In the genomic region with DNA sequence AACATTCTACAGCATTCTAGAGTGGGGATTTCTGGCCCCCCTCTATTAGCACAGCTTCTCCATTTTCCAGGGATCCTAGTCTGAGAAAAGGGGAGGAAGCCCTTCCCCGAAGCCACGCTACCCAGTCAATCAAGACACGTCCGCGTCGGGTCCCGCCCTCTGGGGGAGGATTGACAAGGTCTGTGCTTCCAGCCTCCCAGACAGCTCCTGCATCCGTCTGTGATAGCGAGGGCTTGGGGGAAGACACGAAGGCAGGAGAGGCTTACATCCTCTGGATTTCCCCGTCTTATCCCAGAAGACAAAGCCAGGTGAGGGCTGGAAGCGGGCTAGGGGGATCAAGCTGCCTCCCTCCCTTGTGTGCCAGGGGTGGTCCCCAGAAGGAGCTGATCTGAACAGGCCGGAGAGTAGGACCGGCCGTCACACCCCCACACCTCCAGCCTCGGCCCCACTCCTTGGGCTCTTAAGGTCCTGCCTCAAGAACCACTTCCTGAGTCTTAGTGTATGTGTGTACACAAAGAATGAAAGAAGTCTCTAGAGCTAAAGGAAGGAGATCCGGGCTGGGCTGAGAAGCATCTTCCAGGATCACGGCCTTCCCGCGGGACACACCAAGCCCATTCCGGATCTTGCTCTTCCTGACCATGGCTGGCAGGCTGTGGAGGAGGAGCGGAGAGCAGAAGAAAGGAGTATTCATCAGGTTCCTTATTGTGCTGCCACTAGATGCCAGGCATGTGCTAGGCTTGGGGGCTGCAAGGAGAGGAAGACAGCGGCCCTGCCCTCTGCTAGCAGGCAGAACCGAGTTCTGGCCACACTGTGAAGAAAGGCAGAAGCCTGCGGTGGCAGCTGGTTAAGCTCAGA, we compare ENCODE assay signal across 8 cellular contexts. TPM values are rescaled to one million over a fixed set of nuclear protein-coding genes. Genes with fewer than 3 reads are reported as not detected.
DNase-seq lines count a peak whose midpoint lies in the region; ATAC-seq and TF ChIP-seq lines count a peak whose summit lies in the region.

No MANE protein-coding gene starts in this region.

- H2AFZ ChIP-seq in GM23338, result peak overlapping the region; percentile 21; the same call in 1 of the 2 replicates

- H3F3A ChIP-seq in GM23338 (replicated peaks; ENCODE audit: low read depth), result peaks cover 13% of the 10 kb centered on the region; the same call in 1 of the 2 replicates

- H3K4me1 ChIP-seq in GM23338 (ENCODE audit: insufficient read depth), result peaks cover 28% of the 10 kb centered on the region
- peaks cover 36 to 42% of the 10 kb centered on the region in 2 experiments for H3K4me1 ChIP-seq in neutrophil (ENCODE audit: control insufficient read depth in 1 of 2, insufficient read depth in 1 of 2, low read depth in 1 of 2, low read length in 1 of 2)

- no peaks in the 10 kb centered on the region for H3K9me3 ChIP-seq in neutrophil

- no peaks in the 10 kb centered on the region for H3K9me2 ChIP-seq in GM23338 (ENCODE audit: insufficient read depth)

- H3K4me3 Mint-ChIP-seq in GM23338, result peak overlapping the region; percentile 86

- 0 out of 2 replicates have a peak, but pooled peaks cover 5% of the 10 kb centered on the region for H4K20me1 ChIP-seq in GM23338 (replicated peaks; ENCODE audit: insufficient read depth)

- TF ChIP-seq CTCF in GM23338 (conservative IDR thresholded peaks at IDR 0.05; ENCODE audit: low read depth in 2 of 2), result peak in 1 of 2 experiments; percentile 50; a peak in 2 of 4 replicates
- no peak for TF ChIP-seq CTCF in neutrophil (IDR thresholded peaks at IDR 0.05)

- H3K27me3 Mint-ChIP-seq in GM23338 (ENCODE audit: insufficient read depth, low read depth, poor library complexity), result peaks cover 14% of the 10 kb centered on the region

- no peaks in the 10 kb centered on the region for H3K9me3 Mint-ChIP-seq in GM23338
- H3K9me3 Mint-ChIP-seq in activated naive CD4-positive, alpha-beta T cell treated with anti-CD3 and anti-CD28 coated beads, Interleukin-2, amount 50 U/mL, for 72 hours, result no peaks in the 10 kb centered on the region

- H3K4me3 ChIP-seq in GM23338 (peak overlapping the region; percentile 97), neutrophil (ENCODE audit: low read depth in 1 of 2, low read length in 1 of 2) (peak overlapping the region; percentile 69 to 88)

- H3K79me2 ChIP-seq in GM23338 (replicated peaks; ENCODE audit: insufficient read depth), result peaks cover 14% of the 10 kb centered on the region

- H3K36me3 Mint-ChIP-seq in GM23338 (ENCODE audit: low read depth), result peaks cover 26% of the 10 kb centered on the region
- peaks cover 0 to 9% of the 10 kb centered on the region in 2 donors for H3K36me3 Mint-ChIP-seq in activated naive CD4-positive, alpha-beta T cell treated with anti-CD3 and anti-CD28 coated beads, Interleukin-2, amount 50 U/mL, for 72 hours

- peak; percentile 75 for ATAC-seq in GM23338
- ATAC-seq in activated naive CD4-positive, alpha-beta T cell treated with anti-CD3 and anti-CD28 coated beads, Interleukin-2, amount 50 U/mL, for 72 hours, result peak; percentile 69 to 75

- H3K27me3 ChIP-seq in GM23338 (ENCODE audit: insufficient read depth), result no peaks in the 10 kb centered on the region
- no peaks in the 10 kb centered on the region for H3K27me3 ChIP-seq in neutrophil

- DNase-seq in GDM1 (lab: John Stamatoyannopoulos, UW), result peak; percentile 70
- peak; percentile 96 for DNase-seq in GM23338 (ENCODE audit: low spot score)
- peak; percentile 97 for DNase-seq in LHCN-M2 (ENCODE audit: low read depth)
- DNase-seq in RPMI8226, result peak; percentile 69
- peak; percentile 63 to 81 for DNase-seq in activated naive CD4-positive, alpha-beta T cell treated with anti-CD3 and anti-CD28 coated beads, Interleukin-2, amount 50 U/mL, for 72 hours (ENCODE audit: low spot score in 2 of 2)
- DNase-seq in glomerular visceral epithelial cell (ENCODE audit: extremely low spot score), result peak; percentile 89
- peak; percentile 95 for DNase-seq in ureter (ENCODE audit: low spot score)

- peak overlapping the region; percentile 82 for H3K27ac Mint-ChIP-seq in GM23338
- H3K27ac Mint-ChIP-seq in activated naive CD4-positive, alpha-beta T cell treated with anti-CD3 and anti-CD28 coated beads, Interleukin-2, amount 50 U/mL, for 72 hours, result peak overlapping the region; percentile 79 to 93

- peak overlapping the region; percentile 98 for H3K4me2 ChIP-seq in GM23338

- H3K27ac ChIP-seq in GM23338 (ENCODE audit: low read depth), result peak overlapping the region; percentile 97
- H3K27ac ChIP-seq in neutrophil, result peak overlapping the region; percentile 95

- H3K4me1 Mint-ChIP-seq in GM23338, result peaks cover 37% of the 10 kb centered on the region

- H3K36me3 ChIP-seq in GM23338 (ENCODE audit: insufficient read depth), result peaks cover 8% of the 10 kb centered on the region; the same call in 1 of the 2 replicates
- H3K36me3 ChIP-seq in neutrophil, result peaks cover 25% of the 10 kb centered on the region

TF ChIP-seq in GM23338, 12 proteins besides CTCF, POLR2A, EP300 and RAD21 (continues in another document):
- TF ChIP-seq STAT1 (IDR thresholded peaks at IDR 0.05; ENCODE audit: unreplicated experiment) (no peak), POLR2AphosphoS5 (IDR thresholded peaks at IDR 0.05; ENCODE audit: low read depth) (peak; percentile 69; the same call in 1 of the 2 replicates)

RNA-seq across cellular contexts. Expression of a gene that starts 1.0 kb away (rescaled TPM):
- 294 and 307 TPM in 2 replicates for total RNA-seq in GM23338 (2014; rRNA removed; shearing (Covaris generic))
- 670 and 685 TPM in 2 replicates for polyA plus RNA-seq in GM23338 (2016; fragmentation: Nextera tagmentation; extraction: Ambion mirVana)
- 2,065 and 2,281 TPM in 2 replicates for total RNA-seq in LHCN-M2 (2014; rRNA removed)
- 3,617 TPM for polyA plus RNA-seq in LHCN-M2 (2012)
- total RNA-seq in activated naive CD4-positive, alpha-beta T cell treated with anti-CD3 and anti-CD28 coated beads, Interleukin-2, amount 50 U/mL, for 72 hours, result 100 to 1,000 TPM; 129 to 180 TPM
- total RNA-seq in ureter, result 905 TPM

RNA-seq across cellular contexts. Expression of a gene that starts 9.6 kb away (rescaled TPM):
- 1.7 and 7.5 TPM in 2 replicates for total RNA-seq in GM23338 (2014; rRNA removed; shearing (Covaris generic))
- polyA plus RNA-seq in GM23338 (2016; fragmentation: Nextera tagmentation; extraction: Ambion mirVana), result 3.9 and 5.4 TPM in 2 replicates
- 147 and 216 TPM in 2 replicates for total RNA-seq in LHCN-M2 (2014; rRNA removed)
- 29.0 TPM for polyA plus RNA-seq in LHCN-M2 (2012)
- 10 to 100 TPM in 1 of 2 donors, 1 to 10 TPM in 1; 6.4 to 13.3 TPM for total RNA-seq in activated naive CD4-positive, alpha-beta T cell treated with anti-CD3 and anti-CD28 coated beads, Interleukin-2, amount 50 U/mL, for 72 hours
- total RNA-seq in ureter, result 5.8 TPM

RNA-seq across cellular contexts. Expression of a gene that starts 13.1 kb away (rescaled TPM):
- total RNA-seq in GM23338 (2014; rRNA removed; shearing (Covaris generic)), result 12.5 and 12.6 TPM in 2 replicates
- 3.7 and 3.8 TPM in 2 replicates for polyA plus RNA-seq in GM23338 (2016; fragmentation: Nextera tagmentation; extraction: Ambion mirVana)
- total RNA-seq in LHCN-M2 (2014; rRNA removed), result 10.0 and 17.3 TPM in 2 replicates
- polyA plus RNA-seq in LHCN-M2 (2012), result 21.0 TPM
- 10 to 100 TPM in 1 of 2 donors, 1 to 10 TPM in 1; 5.9 to 12.0 TPM for total RNA-seq in activated naive CD4-positive, alpha-beta T cell treated with anti-CD3 and anti-CD28 coated beads, Interleukin-2, amount 50 U/mL, for 72 hours
- total RNA-seq in ureter, result 7.2 TPM

RNA-seq across cellular contexts. Expression of a gene that starts 14.0 kb away (rescaled TPM):
- total RNA-seq in GM23338 (2014; rRNA removed; shearing (Covaris generic)), result 52.3 and 68.3 TPM in 2 replicates
- 174 and 198 TPM in 2 replicates for polyA plus RNA-seq in GM23338 (2016; fragmentation: Nextera tagmentation; extraction: Ambion mirVana)
- 118 and 135 TPM in 2 replicates for total RNA-seq in LHCN-M2 (2014; rRNA removed)
- polyA plus RNA-seq in LHCN-M2 (2012), result 374 TPM
- total RNA-seq in activated naive CD4-positive, alpha-beta T cell treated with anti-CD3 and anti-CD28 coated beads, Interleukin-2, amount 50 U/mL, for 72 hours, result 100 to 1,000 TPM; 116 to 118 TPM
- total RNA-seq in ureter, result 105 TPM

RNA-seq across cellular contexts. Expression of a gene that starts 22.1 kb away (rescaled TPM):
- total RNA-seq in GM23338 (2014; rRNA removed; shearing (Covaris generic)), result 45.3 and 49.1 TPM in 2 replicates
- polyA plus RNA-seq in GM23338 (2016; fragmentation: Nextera tagmentation; extraction: Ambion mirVana), result 17.4 and 20.0 TPM in 2 replicates
- total RNA-seq in LHCN-M2 (2014; rRNA removed) (135 and 217 TPM in 2 replicates), ureter (99.7 TPM)
- 67.9 TPM for polyA plus RNA-seq in LHCN-M2 (2012)
- 10 to 100 TPM in 1 of 2 donors, 1 to 10 TPM in 1; 4.0 to 11.9 TPM for total RNA-seq in activated naive CD4-positive, alpha-beta T cell treated with anti-CD3 and anti-CD28 coated beads, Interleukin-2, amount 50 U/mL, for 72 hours

Comparison
In these comparisons a context has a peak if more than half of its experiments do, and no peak if none do; other contexts are left out.
1. Peak in every context shown above with its lines: DNase-seq, ATAC-seq, H3K4me3 ChIP-seq and H3K27ac ChIP-seq.
2. RNA of a gene that starts 9.6 kb away (total RNA-seq): 147 to 216 TPM in LHCN-M2; 6.4 to 13.3 TPM in activated naive CD4-positive, alpha-beta T cell treated with anti-CD3 and anti-CD28 coated beads, Interleukin-2, amount 50 U/mL, for 72 hours, 1.7 to 7.5 TPM in GM23338 and 5.8 TPM in ureter (single experiment); every median in the first group is over 10 times any median in the second.